8 cellular contexts compared by ENCODE assay signal in the genomic region with DNA sequence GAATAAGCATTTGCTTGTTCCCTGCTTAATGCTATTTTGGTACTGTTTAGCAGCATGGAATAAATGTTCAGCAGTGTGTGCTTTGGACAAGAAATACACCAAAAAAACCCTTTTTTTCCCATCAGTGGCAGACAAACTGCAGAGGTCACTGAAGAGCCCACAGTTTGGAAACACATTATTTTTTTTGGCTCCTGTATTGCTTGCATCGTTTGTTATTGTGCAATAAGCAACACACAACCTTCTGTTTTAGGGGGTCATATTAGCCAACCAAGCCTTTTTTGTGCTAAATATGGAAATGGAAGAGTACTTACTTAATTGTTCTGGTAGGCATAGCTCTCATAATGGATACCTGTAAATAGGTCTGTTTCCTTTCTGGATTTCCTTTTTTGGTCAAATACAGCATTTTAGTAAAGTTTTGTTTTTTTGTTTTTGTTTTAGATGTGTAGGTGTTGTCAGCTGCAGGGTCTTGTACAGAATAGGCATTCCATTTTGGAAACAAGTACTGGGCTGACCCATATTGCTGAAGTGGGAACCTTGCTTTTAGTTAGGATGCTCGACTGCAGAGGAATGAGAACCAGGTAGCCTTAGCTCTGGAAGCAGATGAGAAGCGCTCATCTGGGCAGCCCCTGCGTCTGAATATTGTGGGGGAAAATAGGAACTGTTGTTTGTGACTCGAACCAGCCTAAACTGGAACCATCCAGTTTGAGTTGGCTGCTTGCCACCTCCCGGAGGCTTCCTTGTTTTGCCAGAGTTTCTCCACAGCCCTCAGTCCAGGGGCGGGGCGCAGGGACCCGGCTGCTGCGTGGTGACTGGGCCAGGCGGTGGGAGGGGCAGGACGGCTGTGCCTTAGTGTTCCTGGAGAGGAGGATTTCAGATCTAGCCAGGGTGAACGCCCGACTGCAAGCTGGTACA. TPM values are rescaled to one million over a fixed set of nuclear protein-coding genes. Genes with fewer than 3 reads are reported as not detected.
DNase-seq lines count a peak whose midpoint lies in the region; ATAC-seq and TF ChIP-seq lines count a peak whose summit lies in the region.

No MANE protein-coding gene starts in this region.

- H3K36me3 ChIP-seq in BJ (ENCODE audit: control insufficient read depth, insufficient read depth, low read length), result no peaks in the 10 kb centered on the region
- H3K36me3 ChIP-seq in kidney epithelial cell (ENCODE audit: control insufficient read depth, insufficient read depth, low read length), result no peaks in the 10 kb centered on the region

- H3K27me3 ChIP-seq in BJ (ENCODE audit: control insufficient read depth, insufficient read depth, low read length) (no peaks in the 10 kb centered on the region), kidney epithelial cell (ENCODE audit: control insufficient read depth, insufficient read depth, low read length) (no peaks in the 10 kb centered on the region)

- POLR2A ChIA-PET in BJ (lab: Charles Lee), result no interaction called here

- H3K4me3 ChIP-seq in BJ (ENCODE audit: low read depth, low read length) (peak overlapping the region; percentile 38), kidney epithelial cell (ENCODE audit: low read depth, low read length) (peak overlapping the region; percentile 22), skin epidermis (peak overlapping the region in 6 of 7 experiments; percentile 7 to 30 (median 20))

- peak overlapping the region in 20 of 21 experiments; percentile 51 to 87 (median 74) for H3K27ac ChIP-seq in skin epidermis

- DNase-seq in BJ (ENCODE audit: low read depth) (peak; percentile 65), NCI-H1417 (lab: John Stamatoyannopoulos, UW) (peak; percentile 83 to 94 (median 87)), dedifferentiated amniotic fluid mesenchymal stem cell (ENCODE audit: extremely low spot score) (peak; percentile 91), kidney epithelial cell (ENCODE audit: low read depth) (peak; percentile 66)

- peak; percentile 49 for TF ChIP-seq CTCF in BJ (IDR thresholded peaks at IDR 0.05; ENCODE audit: insufficient read depth, low read depth, low read length)
- TF ChIP-seq CTCF in kidney epithelial cell (IDR thresholded peaks at IDR 0.05; ENCODE audit: insufficient read depth, low read length, poor library complexity, severe bottlenecking), result peak; percentile 32

- CTCF ChIA-PET in BJ (lab: Yijun Ruan, JAX), result interaction anchor here (0.6 to 1.5 kb wide), 4 partner anchors 9 to 99 kb away, joined by 3 read pairs; no protein-coding TSS in a partner anchor

- ATAC-seq in GM19452 (IDR thresholded peaks at IDR 0.05; ENCODE audit: unreplicated experiment) (peak; percentile 40), SK-N-SH treated with all-trans-retinoic acid at 6 μM for 48 hours (peak; percentile 99), HG03025 (IDR thresholded peaks at IDR 0.05; ENCODE audit: low FRiP score, unreplicated experiment) (no peak)

TF ChIP-seq in SK-N-SH treated with all-trans-retinoic acid at 6 μM for 48 hours, 23 proteins besides CTCF, POLR2A, EP300 and RAD21:
- no peak for TF ChIP-seq SNAI2 (CRISPR knock-in tag; IDR thresholded peaks at IDR 0.05)
- 0 out of 2 replicates have a peak, but pooled peaks have one; percentile 16 for TF ChIP-seq ISL1 (CRISPR knock-in tag; IDR thresholded peaks at IDR 0.05)

RNA-seq across cellular contexts. Expression of a gene that starts 38.5 kb away (rescaled TPM):
- 3.1 and 4.6 TPM in 2 replicates for polyA plus RNA-seq in BJ (2011; rRNA removed)
- 13.6 and 25.0 TPM in 2 replicates for polyA minus RNA-seq in BJ (2011; rRNA and poly(A)+ RNA removed)
- total RNA-seq in kidney epithelial cell, result 24.0 and 29.1 TPM in 2 replicates
